9 cellular contexts compared by ENCODE assay signal in the genomic region with DNA sequence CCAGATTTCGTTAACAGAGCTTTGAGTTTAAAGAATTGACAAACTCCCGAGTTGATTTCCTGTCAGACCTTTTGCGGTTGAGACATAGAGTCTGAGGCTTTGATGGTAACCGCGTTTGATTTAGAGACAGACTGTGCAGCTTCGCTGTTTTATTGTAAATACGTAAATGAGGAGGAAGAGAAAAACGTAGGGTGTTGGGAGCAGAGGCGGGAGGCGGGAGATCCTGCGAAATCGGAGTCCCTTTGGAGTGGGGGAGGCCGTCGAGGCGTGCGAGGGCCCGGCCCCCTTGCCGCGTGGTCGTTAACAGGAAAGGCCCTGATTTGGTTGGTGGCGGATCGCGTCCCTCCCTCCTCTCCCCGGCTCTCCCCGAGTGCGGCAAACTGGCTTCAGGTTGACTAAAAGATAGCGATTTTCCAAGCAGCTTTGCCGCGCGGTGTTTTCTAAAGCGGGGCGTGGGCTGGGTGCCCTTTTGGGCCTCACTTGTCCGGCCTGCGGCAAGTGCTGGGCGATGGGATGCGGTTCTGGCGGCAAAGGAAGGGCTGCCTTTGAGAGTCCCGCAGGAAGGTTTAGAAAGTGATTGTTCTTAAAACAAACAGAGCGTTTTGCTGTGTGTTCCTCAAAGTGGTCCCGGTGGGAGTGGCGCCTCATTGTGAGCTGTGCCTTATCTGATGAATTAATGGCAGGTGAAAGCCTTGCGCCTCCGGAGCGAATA. TPM values are rescaled to one million over a fixed set of nuclear protein-coding genes. Genes with fewer than 3 reads are reported as not detected.
A peak's percentile ranks its signal among the peaks of the same experiment; 100 is the strongest.
DNase-seq lines count a peak whose midpoint lies in the region; ATAC-seq lines count a peak whose summit lies in the region.
"Had no signal": no experiment of that assay in that cellular context is flagged by ENCODE, and none has a peak within 500 bp of the region (broad histone marks: within the 10 kb centered on the region; RNA-seq: fewer than 3 reads in every experiment).

No MANE protein-coding gene starts in this region.

- H3K4me1 ChIP-seq in SJCRH30 = no peaks in the 10 kb centered on the region; the same call in 1 of the 2 replicates
- H3K4me1 ChIP-seq in iPS DF 6.9 (ENCODE audit: control insufficient read depth, insufficient read depth, low read length) = no peaks in the 10 kb centered on the region

- intact Hi-C loops in sciatic nerve (cut with DNase I) = no loop called here

- ATAC-seq in sciatic nerve (peak; percentile 59), GM21576 (IDR thresholded peaks at IDR 0.05; ENCODE audit: unreplicated experiment) (no peak)

- peak overlapping the region; percentile 87 for H3K27ac ChIP-seq in SJCRH30
- H3K27ac ChIP-seq in angular gyrus (ENCODE audit: low read depth, low read length) = peak overlapping the region; percentile 48
- no peak overlapping the region for H3K27ac ChIP-seq in iPS DF 6.9 (ENCODE audit: low read length)

- H3K9me3 ChIP-seq in SJCRH30 (replicated peaks) = no peaks in the 10 kb centered on the region
- no peaks in the 10 kb centered on the region for H3K9me3 ChIP-seq in iPS DF 6.9 (ENCODE audit: control insufficient read depth, insufficient read depth, low read length)

- peak in 2 of 3 experiments; percentile 0 to 5 for DNase-seq in activated CD8-positive, alpha-beta memory T cell treated with anti-CD3 and anti-CD28 coated beads for 48 hours (ENCODE audit: low read depth in 2 of 3, low spot score in 2 of 3)
- DNase-seq in activated CD8-positive, alpha-beta memory T cell treated with anti-CD3 and anti-CD28 coated beads for 24 hours = no peak
- peak; percentile 69 to 72 for DNase-seq in SJCRH30
- DNase-seq in iPS DF 6.9 (ENCODE audit: low read depth, low spot score) = no peak
- DNase-seq in sciatic nerve (ENCODE audit: low spot score) = peak; percentile 66
- DNase-seq in inferior parietal cortex (ENCODE audit: extremely low spot score) = no peak
- DNase-seq: DND-41 had no signal

- H3K36me3 ChIP-seq in SJCRH30 = no peaks in the 10 kb centered on the region
- H3K36me3 ChIP-seq in iPS DF 6.9 (ENCODE audit: control insufficient read depth, insufficient read depth, low read length) = no peaks in the 10 kb centered on the region

- WGBS in iPS DF 6.9 (ENCODE audit: insufficient coverage, insufficient read length) = no CpG with 5 or more reads among the region's 44 CpGs

- H3K4me3 ChIP-seq in SJCRH30 (peak overlapping the region; percentile 91), iPS DF 6.9 (ENCODE audit: low read length) (peak overlapping the region; percentile 76; the same call in 1 of the 2 replicates)

- no peaks in the 10 kb centered on the region for H3K27me3 ChIP-seq in SJCRH30
- no peaks in the 10 kb centered on the region; the same call in 1 of the 2 replicates for H3K27me3 ChIP-seq in iPS DF 6.9 (ENCODE audit: control insufficient read depth, insufficient read depth, low read length)

RNA-seq across cellular contexts. Expression of a gene that starts 0.9 kb away (rescaled TPM):
- total RNA-seq in SJCRH30 (2014; rRNA removed; shearing (Covaris generic)) = 26.0 and 31.6 TPM in 2 replicates
- total RNA-seq in sciatic nerve = 17.8 TPM

Comparison
In these comparisons a context has a peak if more than half of its experiments do, and no peak if none do; other contexts are left out.
1. DNase-seq: peak in activated CD8-positive, alpha-beta memory T cell treated with anti-CD3 and anti-CD28 coated beads for 48 hours (2 of 3), SJCRH30 (2 of 2) and sciatic nerve (single experiment); none in activated CD8-positive, alpha-beta memory T cell treated with anti-CD3 and anti-CD28 coated beads for 24 hours (single experiment), iPS DF 6.9 (single experiment) and inferior parietal cortex (single experiment).